In genomic region chr16:50265716-50266336, GRCh38 we compare ENCODE assay signal across 9 cellular contexts. TPM values are rescaled to one million over a fixed set of nuclear protein-coding genes. Genes with fewer than 3 reads are reported as not detected.
DNase-seq lines count a peak whose midpoint lies in the region; ATAC-seq and TF ChIP-seq lines count a peak whose summit lies in the region.
"Had no signal": no experiment of that assay in that cellular context is flagged by ENCODE, and none has a peak within 500 bp of the region (broad histone marks: within the 10 kb centered on the region; RNA-seq: fewer than 3 reads in every experiment).

No MANE protein-coding gene starts in this region.

- H4K20me1 ChIP-seq in HCT116 (ENCODE audit: insufficient read depth): no peaks in the 10 kb centered on the region

- POLR2A ChIA-PET in HCT116 (lab: Charles Lee): no interaction called here

- H3K9me3 ChIP-seq in HCT116 (ENCODE audit: control insufficient read depth in 1 of 2, insufficient read depth in 1 of 2, low read depth in 1 of 2, low read length in 2 of 2): no peaks in the 10 kb centered on the region
- no peaks in the 10 kb centered on the region for H3K9me3 ChIP-seq in ascending aorta
- no peaks in the 10 kb centered on the region for H3K9me3 ChIP-seq in mucosa of rectum (ENCODE audit: control insufficient read depth in 2 of 2, low read length in 2 of 2)

- no peak for TF ChIP-seq POLR2A in HCT116 (IDR thresholded peaks at IDR 0.05; ENCODE audit: borderline replicate concordance, extremely low read depth, insufficient read depth, insufficient read length)

- H3K4me3 ChIP-seq in ACC112 (ENCODE audit: low read depth, low read length): peak overlapping the region; percentile 79
- peak overlapping the region; percentile 59 to 75 for H3K4me3 ChIP-seq in HCT116 (replicated peaks in 1 of 2; ENCODE audit: low read depth in 1 of 2, low read length in 2 of 2)
- H3K4me3 ChIP-seq in ascending aorta: peak overlapping the region; percentile 37 to 69
- H3K4me3 ChIP-seq in mucosa of rectum (ENCODE audit: low read length in 2 of 2): peak overlapping the region; percentile 26 to 61

- no peak for DNase-seq in HCT116 (ENCODE audit: low read depth, low spot score)
- DNase-seq in ascending aorta (ENCODE audit: low spot score in 2 of 2): no peak
- DNase-seq in stimulated activated CD4-positive, alpha-beta T cell treated with anti-CD3 and anti-CD28 coated beads, Interleukin-4, amount 100 ng/mL, for 1 hour: no peak
- no peak for DNase-seq in endothelial cell (ENCODE audit: low spot score)
- no peak for DNase-seq in T-helper 9 cell
- DNase-seq in amygdala (lab: John Stamatoyannopoulos, UW): no peak
- DNase-seq: DMS79 treated with DMSO at 0.1 percent for 48 hours had no signal

- intact Hi-C loops in HCT116 (cut with micrococcal nuclease) (no loop called here), ascending aorta (cut with DNase I) (loop anchor here (2.0 kb wide), 1 partner anchor 19 kb away; no protein-coding TSS in a partner anchor)

- H3K27ac Mint-ChIP-seq in endothelial cell (ENCODE audit: unreplicated experiment): no peak overlapping the region

- H3K27me3 Mint-ChIP-seq in endothelial cell (ENCODE audit: unreplicated experiment): no peaks in the 10 kb centered on the region

- H3K9ac ChIP-seq in HCT116 (ENCODE audit: low read length): peak overlapping the region; percentile 78
- H3K9ac ChIP-seq in mucosa of rectum (ENCODE audit: low read depth in 1 of 2, low read length in 2 of 2): peak overlapping the region in 1 of 2 donors; percentile 75

- no peak overlapping the region for H3K4me3 Mint-ChIP-seq in endothelial cell (ENCODE audit: unreplicated experiment)

- peaks cover 3% of the 10 kb centered on the region for H3K36me3 Mint-ChIP-seq in endothelial cell (ENCODE audit: low read depth, unreplicated experiment)

- H3K4me1 ChIP-seq in ACC112 (ENCODE audit: control insufficient read depth, insufficient read depth, low read length, unreplicated experiment) (peaks cover 23% of the 10 kb centered on the region), HCT116 (ENCODE audit: control insufficient read depth in 1 of 2, insufficient read depth in 2 of 2, low read length in 2 of 2) (peaks cover 22 to 36% of the 10 kb centered on the region in 2 experiments), ascending aorta (peaks cover 8 to 18% of the 10 kb centered on the region in 2 donors), mucosa of rectum (ENCODE audit: control insufficient read depth in 2 of 2, insufficient read depth in 2 of 2, low read length in 2 of 2) (peaks cover 27 to 31% of the 10 kb centered on the region in 2 donors)

- H3K27ac ChIP-seq in ACC112 (ENCODE audit: low read depth, low read length) (peak overlapping the region; percentile 41), HCT116 (ENCODE audit: low read depth, low read length) (peak overlapping the region; percentile 70), ascending aorta (peak overlapping the region; percentile 35 to 79), mucosa of rectum (ENCODE audit: low read depth in 2 of 2, low read length in 2 of 2) (peak overlapping the region; percentile 78 to 80)

- H3K27me3 ChIP-seq in ACC112 (ENCODE audit: insufficient read depth, low read length) (no peaks in the 10 kb centered on the region), HCT116 (ENCODE audit: insufficient read depth, low read length) (no peaks in the 10 kb centered on the region), ascending aorta (no peaks in the 10 kb centered on the region), mucosa of rectum (ENCODE audit: control insufficient read depth in 2 of 2, insufficient read depth in 2 of 2, low read length in 2 of 2) (no peaks in the 10 kb centered on the region)

- peak overlapping the region; percentile 96 for H3K4me2 ChIP-seq in HCT116 (ENCODE audit: low read length)

- TF ChIP-seq RAD21 in HCT116 (IDR thresholded peaks at IDR 0.05; ENCODE audit: low read depth): no peak

- TF ChIP-seq CTCF in HCT116 (IDR thresholded peaks at IDR 0.05 in 2 of 3, conservative IDR thresholded peaks at IDR 0.05 in 1 of 3; ENCODE audit: borderline replicate concordance in 1 of 3, insufficient read depth in 1 of 3, low read depth in 2 of 3, low read length in 2 of 3) (no peak), ascending aorta (IDR thresholded peaks at IDR 0.05) (no peak), endothelial cell (IDR thresholded peaks at IDR 0.05; ENCODE audit: unreplicated experiment) (no peak)

- peak; percentile 3 for ATAC-seq in HCT116

- BruUV-seq in HCT116 (replicated peaks; lab: Mats Ljungman, UMichigan): no TSS peak

- H3K36me3 ChIP-seq in ACC112 (ENCODE audit: insufficient read depth, low read length) (no peaks in the 10 kb centered on the region), HCT116 (ENCODE audit: control insufficient read depth in 1 of 2, insufficient read depth in 2 of 2, low read length in 2 of 2) (no peaks in the 10 kb centered on the region), ascending aorta (no peaks in the 10 kb centered on the region), mucosa of rectum (ENCODE audit: control insufficient read depth in 2 of 2, insufficient read depth in 2 of 2, low read length in 2 of 2) (no peaks in the 10 kb centered on the region)

- CTCF ChIA-PET in HCT116 (lab: Charles Lee): interaction anchor here (0.6 to 1.2 kb wide), 2 partner anchors 541 kb away, joined by 3 read pairs; no protein-coding TSS in a partner anchor

- H3K79me2 ChIP-seq in ACC112 (ENCODE audit: control insufficient read depth, insufficient read depth, low read length, unreplicated experiment) (peaks cover 35% of the 10 kb centered on the region), HCT116 (ENCODE audit: insufficient read depth, low read length) (0 out of 2 replicates have a peak, but pooled peaks cover 3% of the 10 kb centered on the region)

- no peaks in the 10 kb centered on the region for H3K9me3 Mint-ChIP-seq in endothelial cell (ENCODE audit: unreplicated experiment)

- H2AFZ ChIP-seq in ACC112 (ENCODE audit: low read length, unreplicated experiment): peak overlapping the region; percentile 64
- H2AFZ ChIP-seq in HCT116 (ENCODE audit: low read depth, low read length, poor library complexity, severe bottlenecking): no peak overlapping the region

- H3K4me1 Mint-ChIP-seq in endothelial cell (ENCODE audit: unreplicated experiment): peaks cover 14% of the 10 kb centered on the region

- H3K9me2 ChIP-seq in HCT116 (ENCODE audit: insufficient read depth): no peaks in the 10 kb centered on the region

- RAD21 ChIA-PET in HCT116 (lab: Charles Lee; ENCODE audit: low non-redundant PET in 1 of 2, low total read pairs in 2 of 2, uncharacterized antibody in 2 of 2, unreplicated experiment in 2 of 2): no interaction called here

TF ChIP-seq in HCT116, 20 proteins besides CTCF, POLR2A, EP300 and RAD21:
- TF ChIP-seq ATF3 (IDR thresholded peaks at IDR 0.05): no peak
- TF ChIP-seq CEBPB (IDR thresholded peaks at IDR 0.05; ENCODE audit: low read depth): no peak
- no peak for TF ChIP-seq ZFX (IDR thresholded peaks at IDR 0.05)
- no peak for TF ChIP-seq YY1 (IDR thresholded peaks at IDR 0.05; ENCODE audit: extremely low read depth, insufficient replicate concordance, low read depth, low read length)
- no peak for TF ChIP-seq EGR1 (IDR thresholded peaks at IDR 0.05; ENCODE audit: low read depth)
- TF ChIP-seq ZNF274 (IDR thresholded peaks at IDR 0.05; ENCODE audit: low read depth, low read length): no peak
- TF ChIP-seq, protein P1, sequence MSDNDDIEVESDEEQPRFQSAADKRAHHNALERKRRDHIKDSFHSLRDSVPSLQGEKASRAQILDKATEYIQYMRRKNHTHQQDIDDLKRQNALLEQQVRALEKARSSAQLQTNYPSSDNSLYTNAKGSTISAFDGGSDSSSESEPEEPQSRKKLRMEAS (IDR thresholded peaks at IDR 0.05): no peak

RNA-seq across cellular contexts. Expression of gene ADCY7, which starts 0.5 kb away (rescaled TPM):
- total RNA-seq in HCT116 (2021; ENCODE audit: unreplicated experiment) (34.2 TPM), ascending aorta (8.2 TPM), endothelial cell (ENCODE audit: unreplicated experiment) (3.2 TPM)
- 25.4 and 38.4 TPM in 2 replicates for polyA plus RNA-seq in HCT116 (2012)
